In genomic region chr6:124190256-124190655, GRCh38 we compare ENCODE assay signal across 17 cellular contexts.
"Had no signal": no experiment of that assay in that cellular context is flagged by ENCODE, and none has a peak within 500 bp of the region (broad histone marks: within the 10 kb centered on the region; RNA-seq: fewer than 3 reads in every experiment).

No MANE protein-coding gene starts in this region.

- DNase-seq: activated CD8-positive, alpha-beta memory T cell treated with anti-CD3 and anti-CD28 coated beads, Interleukin-2, amount 50 U/mL, for 4 hours; activated T-cell treated with anti-CD3 and anti-CD28 coated beads, Interleukin-2, amount 50 U/mL, for 24 hours; aorta; brain microvascular endothelial cell; central memory CD4-positive, alpha-beta T cell; dermis blood vessel endothelial cell; effector CD8-positive, alpha-beta T cell; left ventricle myocardium superior; pancreas; right cardiac atrium; stimulated activated CD4-positive, alpha-beta T cell treated with anti-CD3 and anti-CD28 coated beads, Interleukin-4, amount 100 ng/mL, for 4 hours; stimulated activated naive CD8-positive, alpha-beta T cell treated with anti-CD3 and anti-CD28 coated beads, Interleukin-15, Interleukin-2, amounts not matched to agents 100 U/mL and 50 U/mL, for 24 hours; thyroid gland had no signal

- H3K4me1 Mint-ChIP-seq: activated T-helper 17 cell treated with anti-CD3 and anti-CD28 coated beads, Interleukin-2, amount 50 U/mL, for 72 hours; nephron had no signal

- H3K27me3 ChIP-seq: brain microvascular endothelial cell, foreskin keratinocyte, pancreas, thyroid gland had no signal

- H3K27ac ChIP-seq: brain microvascular endothelial cell, foreskin keratinocyte, pancreas, thyroid gland had no signal

- H3K4me3 Mint-ChIP-seq: activated T-cell treated with anti-CD3 and anti-CD28 coated beads, Interleukin-2, amount 50 U/mL, for 24 hours; activated T-helper 17 cell treated with anti-CD3 and anti-CD28 coated beads, Interleukin-2, amount 50 U/mL, for 72 hours; nephron had no signal

- H3K36me3 ChIP-seq: brain microvascular endothelial cell, pancreas, thyroid gland had no signal

- H3K9me3 ChIP-seq: pancreas, thyroid gland had no signal

- H3K27me3 Mint-ChIP-seq: activated T-cell treated with anti-CD3 and anti-CD28 coated beads, Interleukin-2, amount 50 U/mL, for 24 hours; activated T-helper 17 cell treated with anti-CD3 and anti-CD28 coated beads, Interleukin-2, amount 50 U/mL, for 72 hours had no signal

- ATAC-seq: activated naive CD4-positive, alpha-beta T cell treated with anti-CD3 and anti-CD28 coated beads, Interleukin-2, amount 50 U/mL, for 72 hours; activated T-helper 17 cell treated with anti-CD3 and anti-CD28 coated beads, Interleukin-2, amount 50 U/mL, for 72 hours; foreskin keratinocyte; left ventricle myocardium superior; pancreas; right cardiac atrium; stimulated activated naive CD8-positive, alpha-beta T cell treated with anti-CD3 and anti-CD28 coated beads, Interleukin-15, Interleukin-2, amounts not matched to agents 100 U/mL and 50 U/mL, for 24 hours had no signal

- H3K4me3 ChIP-seq: pancreas, thyroid gland had no signal

- H3K36me3 Mint-ChIP-seq: activated naive CD4-positive, alpha-beta T cell treated with anti-CD3 and anti-CD28 coated beads, Interleukin-2, amount 50 U/mL, for 72 hours had no signal

- H3K27ac Mint-ChIP-seq: activated naive CD4-positive, alpha-beta T cell treated with anti-CD3 and anti-CD28 coated beads, Interleukin-2, amount 50 U/mL, for 72 hours; activated T-cell treated with anti-CD3 and anti-CD28 coated beads, Interleukin-2, amount 50 U/mL, for 24 hours; activated T-helper 17 cell treated with anti-CD3 and anti-CD28 coated beads, Interleukin-2, amount 50 U/mL, for 72 hours; nephron had no signal

- H3K4me1 ChIP-seq: foreskin keratinocyte, pancreas, thyroid gland had no signal

- H3K9me3 Mint-ChIP-seq: nephron had no signal
